1 cellular context compared by ENCODE assay signal in the genomic region with DNA sequence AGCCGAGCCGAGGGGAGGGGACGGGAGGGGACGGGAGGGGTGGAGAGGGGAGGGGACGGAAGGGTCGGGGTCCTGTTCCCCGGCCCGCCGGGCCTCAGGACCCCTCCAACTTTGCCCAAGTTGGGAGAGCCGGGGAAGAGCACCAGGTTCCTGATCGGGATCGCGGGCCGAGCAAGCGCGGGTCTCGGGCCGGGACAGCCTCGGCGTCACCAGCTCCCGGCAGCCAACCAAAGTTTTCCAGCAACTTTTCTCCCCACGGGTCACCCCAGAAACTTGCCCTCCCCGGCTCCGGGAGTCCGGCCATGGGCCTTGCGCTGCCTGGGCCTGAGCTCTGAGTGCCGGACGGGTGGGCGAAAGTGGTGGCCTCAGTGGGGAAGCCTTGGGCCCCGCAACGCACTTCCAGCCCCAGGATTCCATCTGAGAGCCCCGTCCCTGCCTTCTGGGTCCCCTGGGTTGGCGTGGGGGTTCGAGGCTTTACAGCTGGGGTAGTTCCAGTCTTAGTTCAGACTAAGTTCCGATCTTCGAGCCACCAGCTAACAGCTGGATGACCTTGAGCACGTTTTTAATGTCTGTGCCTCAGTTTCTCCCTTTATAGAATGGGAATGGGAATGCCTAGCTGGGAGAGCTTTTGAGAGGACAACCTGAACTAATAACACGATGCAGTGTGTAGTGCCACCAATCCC.
TF ChIP-seq lines count a peak whose summit lies in the region.

No MANE protein-coding gene starts in this region.

TF ChIP-seq in HepG2, 621 proteins besides CTCF, POLR2A, EP300 and RAD21 (continued from another document and continues in another):
- TF ChIP-seq MAZ (IDR thresholded peaks at IDR 0.05; ENCODE audit: borderline replicate concordance, low read depth, low read length) = no peak
- no peak for TF ChIP-seq MAZ (CRISPR knock-in tag; IDR thresholded peaks at IDR 0.05; ENCODE audit: low read depth)
- no peak for TF ChIP-seq SCMH1 (CRISPR knock-in tag; IDR thresholded peaks at IDR 0.05; ENCODE audit: borderline replicate concordance)
- no peak for TF ChIP-seq XBP1 (CRISPR knock-in tag; IDR thresholded peaks at IDR 0.05)
- TF ChIP-seq ZNF431 (CRISPR knock-in tag; IDR thresholded peaks at IDR 0.05; ENCODE audit: borderline replicate concordance, low read depth) = no peak
- 0 out of 2 replicates have a peak, but pooled peaks have one; percentile 18 for TF ChIP-seq SAP130 (CRISPR knock-in tag; IDR thresholded peaks at IDR 0.05; ENCODE audit: low read depth)
- no peak for TF ChIP-seq SMYD3 (CRISPR knock-in tag; IDR thresholded peaks at IDR 0.05)
- no peak for TF ChIP-seq NBN (conservative IDR thresholded peaks at IDR 0.05)
- TF ChIP-seq ARID3A (IDR thresholded peaks at IDR 0.05; ENCODE audit: low read depth, low read length) = no peak
- peak; percentile 89 for TF ChIP-seq AGO1 (IDR thresholded peaks at IDR 0.05; ENCODE audit: low read depth, low read length, poor library complexity, severe bottlenecking)
- TF ChIP-seq SRSF9 (IDR thresholded peaks at IDR 0.05; ENCODE audit: borderline replicate concordance, insufficient read depth, low read depth, low read length, poor library complexity, severe bottlenecking) = no peak
- TF ChIP-seq ZHX1 (CRISPR knock-in tag; IDR thresholded peaks at IDR 0.05; ENCODE audit: low read depth) = no peak
- TF ChIP-seq SOX6 (IDR thresholded peaks at IDR 0.05) = no peak
- TF ChIP-seq SOX6 (CRISPR knock-in tag; IDR thresholded peaks at IDR 0.05) = no peak
- no peak for TF ChIP-seq GABPA (IDR thresholded peaks at IDR 0.05; ENCODE audit: low read depth, low read length)
- TF ChIP-seq GABPA (CRISPR knock-in tag; IDR thresholded peaks at IDR 0.05; ENCODE audit: low read depth) = no peak
- TF ChIP-seq ZNF292 (CRISPR knock-in tag; IDR thresholded peaks at IDR 0.05; ENCODE audit: borderline replicate concordance, low read depth) = no peak
- no peak for TF ChIP-seq ZNF83 (CRISPR knock-in tag; IDR thresholded peaks at IDR 0.05; ENCODE audit: borderline replicate concordance)
- TF ChIP-seq, protein P1, sequence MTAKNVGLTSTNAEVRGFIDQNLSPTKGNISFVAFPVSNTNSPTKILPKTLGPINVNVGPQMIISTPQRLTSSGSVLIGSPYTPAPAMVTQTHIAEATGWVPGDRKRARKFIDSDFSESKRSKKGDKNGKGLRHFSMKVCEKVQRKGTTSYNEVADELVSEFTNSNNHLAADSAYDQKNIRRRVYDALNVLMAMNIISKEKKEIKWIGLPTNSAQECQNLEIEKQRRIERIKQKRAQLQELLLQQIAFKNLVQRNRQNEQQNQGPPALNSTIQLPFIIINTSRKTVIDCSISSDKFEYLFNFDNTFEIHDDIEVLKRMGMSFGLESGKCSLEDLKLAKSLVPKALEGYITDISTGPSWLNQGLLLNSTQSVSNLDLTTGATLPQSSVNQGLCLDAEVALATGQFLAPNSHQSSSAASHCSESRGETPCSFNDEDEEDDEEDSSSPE (CRISPR knock-in tag; IDR thresholded peaks at IDR 0.05) = no peak
- TF ChIP-seq PHF21A (CRISPR knock-in tag; IDR thresholded peaks at IDR 0.05) = 0 out of 2 replicates have a peak, but pooled peaks have one; percentile 0
- TF ChIP-seq, protein P2, sequence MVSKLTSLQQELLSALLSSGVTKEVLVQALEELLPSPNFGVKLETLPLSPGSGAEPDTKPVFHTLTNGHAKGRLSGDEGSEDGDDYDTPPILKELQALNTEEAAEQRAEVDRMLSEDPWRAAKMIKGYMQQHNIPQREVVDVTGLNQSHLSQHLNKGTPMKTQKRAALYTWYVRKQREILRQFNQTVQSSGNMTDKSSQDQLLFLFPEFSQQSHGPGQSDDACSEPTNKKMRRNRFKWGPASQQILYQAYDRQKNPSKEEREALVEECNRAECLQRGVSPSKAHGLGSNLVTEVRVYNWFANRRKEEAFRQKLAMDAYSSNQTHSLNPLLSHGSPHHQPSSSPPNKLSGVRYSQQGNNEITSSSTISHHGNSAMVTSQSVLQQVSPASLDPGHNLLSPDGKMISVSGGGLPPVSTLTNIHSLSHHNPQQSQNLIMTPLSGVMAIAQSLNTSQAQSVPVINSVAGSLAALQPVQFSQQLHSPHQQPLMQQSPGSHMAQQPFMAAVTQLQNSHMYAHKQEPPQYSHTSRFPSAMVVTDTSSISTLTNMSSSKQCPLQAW (CRISPR knock-in tag; IDR thresholded peaks at IDR 0.05) = peak; percentile 12; the same call in 1 of the 2 replicates
- no peak for TF ChIP-seq ZNF484 (CRISPR knock-in tag; IDR thresholded peaks at IDR 0.05; ENCODE audit: borderline replicate concordance, low read depth)
- no peak for TF ChIP-seq TP53 (CRISPR knock-in tag; conservative IDR thresholded peaks at IDR 0.05)
- no peak for TF ChIP-seq NONO (IDR thresholded peaks at IDR 0.05)
- peak; percentile 63; the same call in 1 of the 2 replicates for TF ChIP-seq NONO (CRISPR knock-in tag; conservative IDR thresholded peaks at IDR 0.05)
- 0 out of 2 replicates have a peak, but pooled peaks have one; percentile 27 for TF ChIP-seq ZNF232 (CRISPR knock-in tag; IDR thresholded peaks at IDR 0.05; ENCODE audit: borderline replicate concordance)
- 0 out of 2 replicates have a peak, but pooled peaks have one; percentile 4 for TF ChIP-seq NFAT5 (CRISPR knock-in tag; IDR thresholded peaks at IDR 0.05)
- TF ChIP-seq IKZF4 (CRISPR knock-in tag; IDR thresholded peaks at IDR 0.05; ENCODE audit: borderline replicate concordance, low read depth, not compliant biosample characterization) = no peak
- no peak; the same call in 1 of the 2 replicates for TF ChIP-seq ZNF776 (CRISPR knock-in tag; IDR thresholded peaks at IDR 0.05)
- TF ChIP-seq FOXP1 (IDR thresholded peaks at IDR 0.05) = no peak
- no peak for TF ChIP-seq FOXP1 (CRISPR knock-in tag; IDR thresholded peaks at IDR 0.05)
- TF ChIP-seq RORA (CRISPR knock-in tag; IDR thresholded peaks at IDR 0.05) = no peak
- TF ChIP-seq HNRNPL (IDR thresholded peaks at IDR 0.05; ENCODE audit: low read depth, low read length) = no peak
- TF ChIP-seq, protein P3, sequence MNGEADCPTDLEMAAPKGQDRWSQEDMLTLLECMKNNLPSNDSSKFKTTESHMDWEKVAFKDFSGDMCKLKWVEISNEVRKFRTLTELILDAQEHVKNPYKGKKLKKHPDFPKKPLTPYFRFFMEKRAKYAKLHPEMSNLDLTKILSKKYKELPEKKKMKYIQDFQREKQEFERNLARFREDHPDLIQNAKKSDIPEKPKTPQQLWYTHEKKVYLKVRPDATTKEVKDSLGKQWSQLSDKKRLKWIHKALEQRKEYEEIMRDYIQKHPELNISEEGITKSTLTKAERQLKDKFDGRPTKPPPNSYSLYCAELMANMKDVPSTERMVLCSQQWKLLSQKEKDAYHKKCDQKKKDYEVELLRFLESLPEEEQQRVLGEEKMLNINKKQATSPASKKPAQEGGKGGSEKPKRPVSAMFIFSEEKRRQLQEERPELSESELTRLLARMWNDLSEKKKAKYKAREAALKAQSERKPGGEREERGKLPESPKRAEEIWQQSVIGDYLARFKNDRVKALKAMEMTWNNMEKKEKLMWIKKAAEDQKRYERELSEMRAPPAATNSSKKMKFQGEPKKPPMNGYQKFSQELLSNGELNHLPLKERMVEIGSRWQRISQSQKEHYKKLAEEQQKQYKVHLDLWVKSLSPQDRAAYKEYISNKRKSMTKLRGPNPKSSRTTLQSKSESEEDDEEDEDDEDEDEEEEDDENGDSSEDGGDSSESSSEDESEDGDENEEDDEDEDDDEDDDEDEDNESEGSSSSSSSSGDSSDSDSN (CRISPR knock-in tag; IDR thresholded peaks at IDR 0.05) = 0 out of 2 replicates have a peak, but pooled peaks have one; percentile 3
- TF ChIP-seq ARNT2 (CRISPR knock-in tag; IDR thresholded peaks at IDR 0.05; ENCODE audit: low read depth) = no peak
- TF ChIP-seq CENPBD1 (CRISPR knock-in tag; IDR thresholded peaks at IDR 0.05; ENCODE audit: borderline replicate concordance, low read depth) = no peak
- TF ChIP-seq PCBP1 (IDR thresholded peaks at IDR 0.05; ENCODE audit: borderline replicate concordance, low read depth, low read length) = 0 out of 2 replicates have a peak, but pooled peaks have one; percentile 63
- TF ChIP-seq PHF20 (CRISPR knock-in tag; IDR thresholded peaks at IDR 0.05) = 0 out of 2 replicates have a peak, but pooled peaks have one; percentile 7
- no peak for TF ChIP-seq NFE2 (CRISPR knock-in tag; IDR thresholded peaks at IDR 0.05)
- TF ChIP-seq SAFB2 (CRISPR knock-in tag; IDR thresholded peaks at IDR 0.05; ENCODE audit: borderline replicate concordance, low read depth) = 0 out of 2 replicates have a peak, but pooled peaks have one; percentile 6
- TF ChIP-seq ZFP36L1 (CRISPR knock-in tag; IDR thresholded peaks at IDR 0.05) = no peak
- 0 out of 2 replicates have a peak, but pooled peaks have one; percentile 37 for TF ChIP-seq ZNF737 (CRISPR knock-in tag; IDR thresholded peaks at IDR 0.05; ENCODE audit: borderline replicate concordance)
- TF ChIP-seq, protein P4, sequence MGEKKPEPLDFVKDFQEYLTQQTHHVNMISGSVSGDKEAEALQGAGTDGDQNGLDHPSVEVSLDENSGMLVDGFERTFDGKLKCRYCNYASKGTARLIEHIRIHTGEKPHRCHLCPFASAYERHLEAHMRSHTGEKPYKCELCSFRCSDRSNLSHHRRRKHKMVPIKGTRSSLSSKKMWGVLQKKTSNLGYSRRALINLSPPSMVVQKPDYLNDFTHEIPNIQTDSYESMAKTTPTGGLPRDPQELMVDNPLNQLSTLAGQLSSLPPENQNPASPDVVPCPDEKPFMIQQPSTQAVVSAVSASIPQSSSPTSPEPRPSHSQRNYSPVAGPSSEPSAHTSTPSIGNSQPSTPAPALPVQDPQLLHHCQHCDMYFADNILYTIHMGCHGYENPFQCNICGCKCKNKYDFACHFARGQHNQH (CRISPR knock-in tag; IDR thresholded peaks at IDR 0.05) = no peak
- no peak for TF ChIP-seq KAT7 (CRISPR knock-in tag; IDR thresholded peaks at IDR 0.05; ENCODE audit: borderline replicate concordance)
- no peak for TF ChIP-seq ZNF546 (CRISPR knock-in tag; conservative IDR thresholded peaks at IDR 0.05)
